Comparison of ENCODE assay signal across 10 cellular contexts in genomic region chr1:14826172-14826636, GRCh38.
DNase-seq lines count a peak whose midpoint lies in the region; TF ChIP-seq lines count a peak whose summit lies in the region.
"Had no signal": no experiment of that assay in that cellular context is flagged by ENCODE, and none has a peak within 500 bp of the region (broad histone marks: within the 10 kb centered on the region; RNA-seq: fewer than 3 reads in every experiment).

No MANE protein-coding gene starts in this region.

- H3K4me3 ChIP-seq in fibroblast of pulmonary artery (replicated peaks; ENCODE audit: low read depth, low read length) = no peak overlapping the region
- H3K4me3 ChIP-seq: spleen had no signal

- peak; percentile 66 for DNase-seq in EL
- DNase-seq in RPMI7951 (ENCODE audit: low read depth) = peak; percentile 70
- DNase-seq in fibroblast of pulmonary artery (ENCODE audit: low read depth) = peak; percentile 63
- peak; percentile 2 for DNase-seq in renal cortical epithelial cell (ENCODE audit: low read depth)
- DNase-seq in DMS114 treated with DMSO at 0.1 percent for 48 hours (lab: John Stamatoyannopoulos, UW; ENCODE audit: unreplicated experiment) = no peak
- no peak for DNase-seq in RKO (ENCODE audit: low spot score)
- no peak for DNase-seq in globus pallidus (ENCODE audit: low spot score)
- DNase-seq in DMS53 treated with DMSO at 0.1 percent for 48 hours (lab: John Stamatoyannopoulos, UW; ENCODE audit: unreplicated experiment) = no peak
- DNase-seq: activated T-cell treated with anti-CD3 and anti-CD28 coated beads, Interleukin-2, amount 50 U/mL, for 1 hour; spleen had no signal

- no peak for TF ChIP-seq CTCF in fibroblast of pulmonary artery (IDR thresholded peaks at IDR 0.05; ENCODE audit: low read length, missing control alignments)

Comparison
In these comparisons a context has a peak if more than half of its experiments do, and no peak if none do; other contexts are left out.
1. DNase-seq: peak in EL (single experiment), RPMI7951 (single experiment), fibroblast of pulmonary artery (single experiment) and renal cortical epithelial cell (single experiment); none in DMS114 treated with DMSO at 0.1 percent for 48 hours (single experiment), RKO (single experiment), globus pallidus (single experiment) and DMS53 treated with DMSO at 0.1 percent for 48 hours (single experiment).